In the genomic region with DNA sequence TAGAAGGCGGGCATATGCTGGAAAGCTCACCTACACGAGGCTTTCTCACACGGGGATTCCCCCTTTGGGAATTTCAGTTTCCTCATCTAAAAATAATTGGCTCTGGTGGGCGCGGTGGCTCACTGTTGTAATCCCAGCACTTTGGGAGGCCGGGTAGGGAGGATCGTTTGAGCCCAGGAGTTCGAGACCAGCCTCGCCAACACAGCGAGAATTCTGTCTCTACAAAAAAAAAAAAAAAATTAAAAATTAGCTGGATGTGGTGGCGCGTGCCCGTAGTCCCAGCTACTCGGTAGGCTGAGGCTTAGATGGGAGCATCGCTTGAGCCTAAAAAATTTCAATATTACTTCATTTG, we compare ENCODE assay signal across 8 cellular contexts. TPM values are rescaled to one million over a fixed set of nuclear protein-coding genes. Genes with fewer than 3 reads are reported as not detected.
DNase-seq lines count a peak whose midpoint lies in the region; ATAC-seq and TF ChIP-seq lines count a peak whose summit lies in the region.

No MANE protein-coding gene starts in this region.

- peak overlapping the region; percentile 96 for H3K4me3 Mint-ChIP-seq in CD4-positive, alpha-beta T cell
- H3K4me3 Mint-ChIP-seq in chondrocyte (ENCODE audit: unreplicated experiment) (peak overlapping the region; percentile 93), naive B cell (peak overlapping the region; percentile 85 to 97 (median 95))

- TF ChIP-seq CTCF in CD4-positive, alpha-beta T cell (IDR thresholded peaks at IDR 0.05) = no peak
- TF ChIP-seq CTCF in chondrocyte (IDR thresholded peaks at IDR 0.05) (no peak), GM20000 (IDR thresholded peaks at IDR 0.05; ENCODE audit: extremely low read depth, missing control alignments) (no peak)

- intact Hi-C loops in CD4-positive, alpha-beta T cell (cut with DNase I, micrococcal nuclease) = loop anchor here (2.0 to 10.0 kb wide), 9 partner anchors 15 to 1429 kb away; partner anchors contain the start of genes AMDHD1 (in 1 of the 2), CCDC38 (in 1 of the 2), CRADD (in 1 of the 2) and FGD6 (in 1 of the 2)

- no peak for ATAC-seq in CD4-positive, alpha-beta T cell (ENCODE audit: poor library complexity)
- ATAC-seq in HG03457 (IDR thresholded peaks at IDR 0.05; ENCODE audit: unreplicated experiment) = peak; percentile 29
- ATAC-seq in naive B cell (ENCODE audit: low read depth in 2 of 2) = peak in 1 of 2 donors; percentile 1

- peaks cover 33% of the 10 kb centered on the region for H3K9me3 ChIP-seq in CD4-positive, alpha-beta T cell (ENCODE audit: control insufficient read depth, low read length)

- H3K27ac ChIP-seq in CD4-positive, alpha-beta T cell (ENCODE audit: low read depth, low read length) = peak overlapping the region; percentile 66

- H3K9me3 Mint-ChIP-seq in CD4-positive, alpha-beta T cell = peaks cover 6% of the 10 kb centered on the region
- peaks cover 16% of the 10 kb centered on the region for H3K9me3 Mint-ChIP-seq in chondrocyte (ENCODE audit: low read depth)
- H3K9me3 Mint-ChIP-seq in naive B cell = peaks cover 0 to 17% (median 12%) of the 10 kb centered on the region in 7 donors

- CTCF ChIA-PET in CD4-positive, alpha-beta T cell (lab: Charles Lee) = interaction anchor here (1.1 to 2.6 kb wide), 6 partner anchors 12 to 213 kb away, joined by 3 to 10 read pairs (median 4); partner anchors contain the start of genes FGD6, NR2C1 and VEZT

- DNase-seq in CD4-positive, alpha-beta T cell = no peak
- DNase-seq in chondrocyte (ENCODE audit: low spot score) (no peak), naive B cell (no peak), GM20000 (ENCODE audit: low spot score) (no peak), NCI-H2029 (lab: John Stamatoyannopoulos, UW) (no peak), foreskin melanocyte (no peak), LoVo (ENCODE audit: low spot score) (no peak)

- H3K4me1 Mint-ChIP-seq in CD4-positive, alpha-beta T cell (ENCODE audit: low read depth) = peaks cover 50% of the 10 kb centered on the region
- H3K4me1 Mint-ChIP-seq in chondrocyte (ENCODE audit: low read depth) (peaks cover 27% of the 10 kb centered on the region), naive B cell (peaks cover 21 to 35% (median 35%) of the 10 kb centered on the region in 3 donors)

- H3K27me3 ChIP-seq in CD4-positive, alpha-beta T cell (ENCODE audit: control insufficient read depth, insufficient read depth, low read length) = no peaks in the 10 kb centered on the region

- POLR2A ChIA-PET in CD4-positive, alpha-beta T cell (lab: Charles Lee) = interaction anchor here (0.7 to 5.2 kb wide), 14 partner anchors 10 to 939 kb away, joined by 3 to 51 read pairs (median 7); partner anchors contain the start of genes AMDHD1, CCDC38, FGD6 and METAP2

- peaks cover 55% of the 10 kb centered on the region for H3K36me3 Mint-ChIP-seq in CD4-positive, alpha-beta T cell (ENCODE audit: low read depth)
- peaks cover 12% of the 10 kb centered on the region for H3K36me3 Mint-ChIP-seq in chondrocyte (ENCODE audit: low read depth)
- peaks cover 0 to 6% of the 10 kb centered on the region in 2 donors for H3K36me3 Mint-ChIP-seq in naive B cell

- H3K27ac Mint-ChIP-seq in CD4-positive, alpha-beta T cell = peak overlapping the region; percentile 87
- H3K27ac Mint-ChIP-seq in chondrocyte (ENCODE audit: unreplicated experiment) (peak overlapping the region; percentile 96), naive B cell (peak overlapping the region; percentile 91 to 97 (median 96))

- H3K27me3 Mint-ChIP-seq in CD4-positive, alpha-beta T cell = no peaks in the 10 kb centered on the region
- H3K27me3 Mint-ChIP-seq in chondrocyte (ENCODE audit: low read depth) = no peaks in the 10 kb centered on the region
- no peaks in the 10 kb centered on the region for H3K27me3 Mint-ChIP-seq in naive B cell

RNA-seq across cellular contexts. Expression of gene NDUFA12, which starts 0.4 kb away (rescaled TPM):
- total RNA-seq in CD4-positive, alpha-beta T cell = 10 to 100 TPM; 43.3 to 43.7 TPM
- total RNA-seq in chondrocyte = 76.9 to 92.4 TPM (median 79.9 TPM) in 3 replicates
- polyA plus RNA-seq in naive B cell (ENCODE audit: low read depth in 6 of 6) = 100 to 1,000 TPM; 229 to 398 (median 293) TPM
